ENCODE assay signal across 24 cellular contexts in the genomic region with DNA sequence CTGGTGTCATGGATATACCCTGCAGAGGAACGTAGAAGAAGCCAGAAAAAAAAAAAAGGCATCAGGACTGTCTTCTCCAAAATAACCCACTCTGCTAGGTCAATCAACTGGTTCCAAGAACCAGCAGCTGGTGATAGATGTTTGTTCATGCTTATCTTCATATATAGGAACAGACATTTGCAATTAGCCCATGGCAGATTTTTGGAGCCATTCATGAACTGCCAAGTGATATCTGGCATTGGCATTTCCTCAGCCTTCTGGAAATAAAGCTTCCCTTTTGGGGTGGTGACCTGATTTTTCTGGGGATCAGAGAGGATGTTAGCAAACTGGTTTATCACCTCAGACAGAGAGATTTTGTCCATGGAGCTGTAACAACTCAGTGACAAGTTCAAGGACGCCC.
DNase-seq lines count a peak whose midpoint lies in the region; ATAC-seq, FAIRE-seq and TF ChIP-seq lines count a peak whose summit lies in the region.
"Had no signal": no experiment of that assay in that cellular context is flagged by ENCODE, and none has a peak within 500 bp of the region (broad histone marks: within the 10 kb centered on the region; RNA-seq: fewer than 3 reads in every experiment).

No MANE protein-coding gene starts in this region.

- no peaks in the 10 kb centered on the region for H3K36me3 ChIP-seq in RWPE2 (ENCODE audit: low read depth)
- H3K36me3 ChIP-seq: BE2C had no signal

- H3K27me3 ChIP-seq in RWPE2 (ENCODE audit: insufficient read depth, poor library complexity, severe bottlenecking) = no peaks in the 10 kb centered on the region
- H3K27me3 ChIP-seq: BE2C had no signal

- no peak for ATAC-seq in RWPE2 (ENCODE audit: low read depth)
- ATAC-seq: T-cell had no signal

- peak overlapping the region; percentile 26; the same call in 1 of the 2 replicates for H3K4me3 Mint-ChIP-seq in HFFc6
- H3K4me3 Mint-ChIP-seq: CD14-positive monocyte; CD8-positive, alpha-beta memory T cell; H9; T-cell had no signal

- no peak for FAIRE-seq in GM12891 (lab: Jason Lieb, UNC)
- FAIRE-seq: HTR-8/SVneo had no signal

- H3K36me3 Mint-ChIP-seq in HFFc6 (ENCODE audit: low read depth) = peaks cover 4% of the 10 kb centered on the region; the same call in 1 of the 2 replicates
- H3K36me3 Mint-ChIP-seq: CD14-positive monocyte, T-cell had no signal

- no peak for TF ChIP-seq POLR2A in GM12891 (IDR thresholded peaks at IDR 0.05; ENCODE audit: low read depth, low read length)

- peaks cover 24% of the 10 kb centered on the region for H3K4me1 ChIP-seq in RWPE2 (ENCODE audit: insufficient read depth, poor library complexity, severe bottlenecking)
- H3K4me1 ChIP-seq: BE2C had no signal

- no peaks in the 10 kb centered on the region for H3K9me3 Mint-ChIP-seq in HFFc6
- H3K9me3 Mint-ChIP-seq: H9, T-cell had no signal

- H3K27ac Mint-ChIP-seq in HFFc6 = peak overlapping the region; percentile 91
- H3K27ac Mint-ChIP-seq: CD14-positive monocyte; CD8-positive, alpha-beta memory T cell; T-cell had no signal

- H3K27ac ChIP-seq in RWPE2 (ENCODE audit: poor library complexity, severe bottlenecking) (peak overlapping the region; percentile 65), epithelial cell of prostate (peak overlapping the region; percentile 58)
- H3K27ac ChIP-seq: PC-9 had no signal

- TF ChIP-seq CTCF in HFFc6 (IDR thresholded peaks at IDR 0.05) = no peak
- TF ChIP-seq CTCF in RWPE2 (IDR thresholded peaks at IDR 0.05; ENCODE audit: poor library complexity, severe bottlenecking) = no peak

- DNase-seq in HFFc6 (no peak), RWPE2 (ENCODE audit: low spot score) (no peak), epithelial cell of prostate (ENCODE audit: low read depth, low spot score) (no peak), SK-N-DZ (ENCODE audit: low spot score) (no peak), Kasumi-1 (lab: John Stamatoyannopoulos, UW) (no peak), SHP77 (lab: John Stamatoyannopoulos, UW) (no peak), GM12891 (ENCODE audit: insufficient read length, low spot score) (no peak)
- DNase-seq: ACHN; BE2C; CD8-positive, alpha-beta memory T cell; DMS 273 treated with DMSO at 0.1 percent for 48 hours; DMS79; H9; KBM-7; NCI-H1048; NCI-H1417; NCI-H1694; NCI-H2029 treated with DMSO at 0.1 percent for 48 hours; NCI-H2227 treated with DMSO at 0.1 percent for 48 hours; NCI-H526 treated with DMSO at 0.1 percent for 48 hours; T-cell had no signal

- peaks cover 74% of the 10 kb centered on the region for H3K4me1 Mint-ChIP-seq in HFFc6 (ENCODE audit: low read depth)
- H3K4me1 Mint-ChIP-seq: CD14-positive monocyte; CD8-positive, alpha-beta memory T cell; T-cell had no signal

- peaks cover 2% of the 10 kb centered on the region; the same call in 1 of the 2 replicates for H3K27me3 Mint-ChIP-seq in HFFc6 (ENCODE audit: insufficient read depth)
- H3K27me3 Mint-ChIP-seq: CD8-positive, alpha-beta memory T cell had no signal

- H3K9me3 ChIP-seq in RWPE2 (ENCODE audit: severe bottlenecking) = no peaks in the 10 kb centered on the region
- H3K9me3 ChIP-seq: BE2C had no signal

- H3K4me3 ChIP-seq in RWPE2 (ENCODE audit: severe bottlenecking) = no peak overlapping the region
- H3K4me3 ChIP-seq: PC-9 had no signal

TF ChIP-seq in GM12891, 5 proteins besides CTCF, POLR2A, EP300 and RAD21:
- no peak for TF ChIP-seq TAF1 (IDR thresholded peaks at IDR 0.05; ENCODE audit: low read depth, low read length)
- no peak for TF ChIP-seq POLR2AphosphoS5 (IDR thresholded peaks at IDR 0.05; ENCODE audit: low read depth, low read length)
- no peak for TF ChIP-seq SPI1 (IDR thresholded peaks at IDR 0.05; ENCODE audit: low read depth, low read length)
- TF ChIP-seq POU2F2 (IDR thresholded peaks at IDR 0.05; ENCODE audit: low read depth, low read length) = no peak
